8 cellular contexts compared by ENCODE assay signal in genomic region chr5:132436936-132437335, GRCh38. TPM values are rescaled to one million over a fixed set of nuclear protein-coding genes. Genes with fewer than 3 reads are reported as not detected.
A peak's percentile ranks its signal among the peaks of the same experiment; 100 is the strongest.
DNase-seq lines count a peak whose midpoint lies in the region; ATAC-seq, FAIRE-seq and TF ChIP-seq lines count a peak whose summit lies in the region.

No MANE protein-coding gene starts in this region.

- H3K9ac ChIP-seq in kidney (ENCODE audit: low read length in 2 of 2) = no peak overlapping the region

- H3K36me3 ChIP-seq in kidney (ENCODE audit: control insufficient read depth in 1 of 2, insufficient read depth in 2 of 2, low read length in 2 of 2) = no peaks in the 10 kb centered on the region

- H3K9me3 ChIP-seq in T-helper 17 cell (ENCODE audit: control insufficient read depth, low read length, poor library complexity, severe bottlenecking) (no peaks in the 10 kb centered on the region), kidney (ENCODE audit: control insufficient read depth in 1 of 2, low read length in 2 of 2) (no peaks in the 10 kb centered on the region)

- no peaks in the 10 kb centered on the region for H3K9me3 Mint-ChIP-seq in T-helper 2 cell treated with Interferon-gamma antibody and Interleukin-4, amounts not matched to agents 5 μg/mL and 100 μg/mL, for 36 hours
- no peaks in the 10 kb centered on the region for H3K9me3 Mint-ChIP-seq in stimulated activated naive CD8-positive, alpha-beta T cell treated with anti-CD3 and anti-CD28 coated beads, Interleukin-15, amount 100 ng/mL, for 72 hours

- no peak for TF ChIP-seq CTCF in kidney (IDR thresholded peaks at IDR 0.05; ENCODE audit: borderline replicate concordance, extremely low read depth, insufficient read depth)

- FAIRE-seq in kidney (lab: Jason Lieb, UNC) = no peak

- peaks cover 69% of the 10 kb centered on the region for H3K4me1 Mint-ChIP-seq in T-helper 2 cell treated with Interferon-gamma antibody and Interleukin-4, amounts not matched to agents 5 μg/mL and 100 μg/mL, for 36 hours (ENCODE audit: low read depth)
- H3K4me1 Mint-ChIP-seq in T-helper 17 cell = peaks cover 58% of the 10 kb centered on the region
- peaks cover 88% of the 10 kb centered on the region for H3K4me1 Mint-ChIP-seq in stimulated activated naive CD8-positive, alpha-beta T cell treated with anti-CD3 and anti-CD28 coated beads, Interleukin-15, amount 100 ng/mL, for 72 hours

- no peak for ATAC-seq in T-helper 17 cell
- ATAC-seq in stimulated activated naive CD8-positive, alpha-beta T cell treated with anti-CD3 and anti-CD28 coated beads, Interleukin-15, amount 100 ng/mL, for 72 hours = peak; percentile 18

- peak overlapping the region; percentile 69 for H3K4me3 Mint-ChIP-seq in T-helper 2 cell treated with Interferon-gamma antibody and Interleukin-4, amounts not matched to agents 5 μg/mL and 100 μg/mL, for 36 hours
- H3K4me3 Mint-ChIP-seq in T-helper 17 cell = peak overlapping the region; percentile 80
- peak overlapping the region; percentile 46 to 74 for H3K4me3 Mint-ChIP-seq in stimulated activated naive CD8-positive, alpha-beta T cell treated with anti-CD3 and anti-CD28 coated beads, Interleukin-15, amount 100 ng/mL, for 72 hours

- H3K4me3 ChIP-seq in kidney (ENCODE audit: low read length in 2 of 2) = no peak overlapping the region

- peaks cover 48% of the 10 kb centered on the region for H3K36me3 Mint-ChIP-seq in T-helper 2 cell treated with Interferon-gamma antibody and Interleukin-4, amounts not matched to agents 5 μg/mL and 100 μg/mL, for 36 hours (ENCODE audit: low read depth)
- H3K36me3 Mint-ChIP-seq in T-helper 17 cell (ENCODE audit: low read depth) = peaks cover 9% of the 10 kb centered on the region

- no peak for DNase-seq in T-helper 2 cell treated with Interferon-gamma antibody and Interleukin-4, amounts not matched to agents 5 μg/mL and 100 μg/mL, for 36 hours (ENCODE audit: low spot score)
- DNase-seq in T-helper 2 cell (no peak), T-helper 17 cell (no peak), kidney (no peak), SIG-M5 (lab: John Stamatoyannopoulos, UW) (no peak), SIG-M5 treated with dmso at 0.1 percent for 504 hours (lab: John Stamatoyannopoulos, UW; ENCODE audit: unreplicated experiment) (no peak), NCI-H2171 treated with DMSO at 0.1 percent for 48 hours (lab: John Stamatoyannopoulos, UW) (no peak)
- peak in 1 of 2 donors; percentile 5 for DNase-seq in stimulated activated naive CD8-positive, alpha-beta T cell treated with anti-CD3 and anti-CD28 coated beads, Interleukin-15, amount 100 ng/mL, for 72 hours

- intact Hi-C loops in kidney (cut with DNase I) = no loop called here

- no peaks in the 10 kb centered on the region for H3K27me3 Mint-ChIP-seq in T-helper 2 cell treated with Interferon-gamma antibody and Interleukin-4, amounts not matched to agents 5 μg/mL and 100 μg/mL, for 36 hours (ENCODE audit: low read depth)
- no peaks in the 10 kb centered on the region for H3K27me3 Mint-ChIP-seq in T-helper 17 cell
- no peaks in the 10 kb centered on the region for H3K27me3 Mint-ChIP-seq in stimulated activated naive CD8-positive, alpha-beta T cell treated with anti-CD3 and anti-CD28 coated beads, Interleukin-15, amount 100 ng/mL, for 72 hours

- peaks cover 10 to 24% of the 10 kb centered on the region in 2 donors for H3K4me1 ChIP-seq in kidney (ENCODE audit: control insufficient read depth in 1 of 2, insufficient read depth in 1 of 2, low read depth in 1 of 2, low read length in 2 of 2)

- peak overlapping the region; percentile 13 to 22 for H3K27ac ChIP-seq in kidney (ENCODE audit: low read depth in 2 of 2, low read length in 2 of 2)

- peak overlapping the region; percentile 79 for H3K27ac Mint-ChIP-seq in T-helper 2 cell treated with Interferon-gamma antibody and Interleukin-4, amounts not matched to agents 5 μg/mL and 100 μg/mL, for 36 hours
- peak overlapping the region; percentile 95 for H3K27ac Mint-ChIP-seq in T-helper 17 cell
- peak overlapping the region; percentile 30 to 44 for H3K27ac Mint-ChIP-seq in stimulated activated naive CD8-positive, alpha-beta T cell treated with anti-CD3 and anti-CD28 coated beads, Interleukin-15, amount 100 ng/mL, for 72 hours

RNA-seq across cellular contexts. Expression of gene IRF1, which starts 53.6 kb away (rescaled TPM):
- 100 to 1,000 TPM; 590 to 639 TPM for total RNA-seq in T-helper 17 cell
- 55.6 TPM for total RNA-seq in kidney
- polyA plus RNA-seq in kidney (ENCODE audit: insufficient read depth, low read depth, low replicate concordance) = 20.5 TPM

Comparison
In these comparisons a context has a peak if more than half of its experiments do, and no peak if none do; other contexts are left out.
1. H3K27ac Mint-ChIP-seq: peak in every context shown above with its lines; median percentile 95 in T-helper 17 cell; 79 in T-helper 2 cell treated with Interferon-gamma antibody and Interleukin-4, amounts not matched to agents 5 μg/mL and 100 μg/mL, for 36 hours; 37 in stimulated activated naive CD8-positive, alpha-beta T cell treated with anti-CD3 and anti-CD28 coated beads, Interleukin-15, amount 100 ng/mL, for 72 hours.
2. RNA of gene IRF1, which starts 53.6 kb away (total RNA-seq): 590 to 639 TPM in T-helper 17 cell; 55.6 TPM in kidney (single experiment); every median in the first group is over 10 times any median in the second.
3. Peak in every context shown above with its lines, with median percentiles within 50 percentile points of each other: H3K4me3 Mint-ChIP-seq.